In the genomic region with DNA sequence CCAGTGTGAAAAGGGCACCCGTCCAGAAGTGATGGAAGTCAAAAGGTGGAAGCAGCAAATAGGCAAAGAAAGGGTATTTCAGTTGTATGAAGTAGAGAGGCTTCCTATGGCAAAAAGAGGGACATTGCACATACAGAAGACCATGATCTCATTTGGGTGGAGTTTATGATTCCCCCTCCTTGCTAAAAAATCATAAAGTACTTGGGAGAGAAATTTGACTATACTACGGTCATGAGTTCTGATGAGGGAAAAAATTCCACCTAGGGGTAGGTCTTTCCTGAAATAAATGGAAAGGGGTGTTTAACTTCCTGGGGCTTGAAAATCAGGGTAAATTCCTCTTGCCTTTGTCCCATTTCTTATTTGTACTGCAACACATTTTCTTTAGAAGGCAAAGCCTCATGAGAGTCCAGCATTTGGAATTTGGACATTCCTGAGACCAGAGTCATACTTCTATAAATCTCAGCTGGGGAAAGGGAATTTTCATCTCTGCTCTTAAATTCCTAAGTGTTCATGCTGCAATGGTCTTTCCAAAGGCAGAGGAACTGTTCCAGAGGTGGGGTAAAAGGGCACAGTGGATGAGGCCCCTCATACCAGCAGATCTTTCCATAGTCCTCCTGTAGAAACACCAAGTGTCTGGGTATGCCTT, we compare ENCODE assay signal across 9 cellular contexts. TPM values are rescaled to one million over a fixed set of nuclear protein-coding genes. Genes with fewer than 3 reads are reported as not detected.
DNase-seq lines count a peak whose midpoint lies in the region; ATAC-seq and TF ChIP-seq lines count a peak whose summit lies in the region.
"Had no signal": no experiment of that assay in that cellular context is flagged by ENCODE, and none has a peak within 500 bp of the region (broad histone marks: within the 10 kb centered on the region; RNA-seq: fewer than 3 reads in every experiment).

No MANE protein-coding gene starts in this region.

- H3K36me3 ChIP-seq in sigmoid colon = no peaks in the 10 kb centered on the region

- no peak for TF ChIP-seq CTCF in sigmoid colon (IDR thresholded peaks at IDR 0.05)

- no peaks in the 10 kb centered on the region for H3K36me3 Mint-ChIP-seq in T-cell
- H3K36me3 Mint-ChIP-seq in activated CD4-positive, alpha-beta memory T cell treated with anti-CD3 and anti-CD28 coated beads, Interleukin-2, amount 10 ng/mL, durations not matched to agents 7 days and 5 days (ENCODE audit: low read depth) = peaks cover 76% of the 10 kb centered on the region

- 45 to 77% (median 53%) methylated on average over 2 of the region's 2 CpGs for WGBS in adipose tissue, 3 donors
- WGBS in sigmoid colon, 2 donors = 77 to 86% methylated on average over 2 of the region's 2 CpGs

- no peak overlapping the region for H3K4me3 Mint-ChIP-seq in T-cell
- no peak overlapping the region for H3K4me3 Mint-ChIP-seq in activated CD4-positive, alpha-beta memory T cell treated with anti-CD3 and anti-CD28 coated beads, Interleukin-2, amount 10 ng/mL, durations not matched to agents 7 days and 5 days

- H3K27me3 Mint-ChIP-seq in T-cell = no peaks in the 10 kb centered on the region
- H3K27me3 Mint-ChIP-seq in activated CD4-positive, alpha-beta memory T cell treated with anti-CD3 and anti-CD28 coated beads, Interleukin-2, amount 10 ng/mL, durations not matched to agents 7 days and 5 days = no peaks in the 10 kb centered on the region

- no peak for TF ChIP-seq POLR2A in sigmoid colon (IDR thresholded peaks at IDR 0.05)

- no peak overlapping the region for H3K27ac Mint-ChIP-seq in T-cell
- no peak overlapping the region for H3K27ac Mint-ChIP-seq in activated CD4-positive, alpha-beta memory T cell treated with anti-CD3 and anti-CD28 coated beads, Interleukin-2, amount 10 ng/mL, durations not matched to agents 7 days and 5 days

- H3K4me1 Mint-ChIP-seq in T-cell = peaks cover 46 to 55% (median 52%) of the 10 kb centered on the region in 3 donors
- peaks cover 92% of the 10 kb centered on the region for H3K4me1 Mint-ChIP-seq in activated CD4-positive, alpha-beta memory T cell treated with anti-CD3 and anti-CD28 coated beads, Interleukin-2, amount 10 ng/mL, durations not matched to agents 7 days and 5 days

- H3K4me3 ChIP-seq in sigmoid colon = no peak overlapping the region

- intact Hi-C loops in Right ventricle myocardium superior (cut with DNase I) = no loop called here
- intact Hi-C loops in sigmoid colon (cut with DNase I) = loop anchor here (10.0 kb wide), 1 partner anchor 102 kb away; a partner anchor contains a TSS

- H3K27me3 ChIP-seq in sigmoid colon = no peaks in the 10 kb centered on the region

- POLR2A ChIA-PET in T-cell (lab: Charles Lee) = no interaction called here
- POLR2A ChIA-PET in activated CD4-positive, alpha-beta memory T cell treated with anti-CD3 and anti-CD28 coated beads, Interleukin-2, amount 10 ng/mL, durations not matched to agents 7 days and 5 days (lab: Charles Lee) = interaction anchor here (1.4 to 3.7 kb wide), 2 partner anchors 32 to 38 kb away, joined by 3 to 10 read pairs; no protein-coding TSS in a partner anchor

- peak; percentile 78 for DNase-seq in ELR (ENCODE audit: low read depth)
- DNase-seq in Right ventricle myocardium superior = no peak
- DNase-seq in sigmoid colon = no peak
- DNase-seq in NCI-H2029 (lab: John Stamatoyannopoulos, UW) = no peak
- DNase-seq in T-cell = no peak
- DNase-seq in activated CD4-positive, alpha-beta memory T cell treated with anti-CD3 and anti-CD28 coated beads, Interleukin-2, amount 10 ng/mL, durations not matched to agents 7 days and 5 days = no peak
- DNase-seq: activated CD8-positive, alpha-beta memory T cell treated with anti-CD3 and anti-CD28 coated beads, Interleukin-2, amount 50 U/mL, for 48 hours had no signal

- H3K27ac ChIP-seq in adipose tissue (ENCODE audit: low read depth, low read length) (peak overlapping the region; percentile 79), sigmoid colon (peak overlapping the region; percentile 75 to 99 (median 97))

- H3K4me1 ChIP-seq in sigmoid colon = peaks cover 0 to 86% (median 65%) of the 10 kb centered on the region in 4 donors

- TF ChIP-seq EP300 in sigmoid colon (IDR thresholded peaks at IDR 0.05) = peak in 1 of 4 donors; percentile 9

- ATAC-seq in Right ventricle myocardium superior (ENCODE audit: poor library complexity) (peak; percentile 25), GM21723 (IDR thresholded peaks at IDR 0.05; ENCODE audit: unreplicated experiment) (no peak), T-cell (replicated peaks in 1 of 4) (no peak)

- CTCF ChIA-PET in T-cell (lab: Charles Lee) = interaction anchor here in 1 of 2 donors (0.9 kb wide), 1 partner anchor 56 kb away, joined by 3 read pairs; no protein-coding TSS in a partner anchor
- CTCF ChIA-PET in activated CD4-positive, alpha-beta memory T cell treated with anti-CD3 and anti-CD28 coated beads, Interleukin-2, amount 10 ng/mL, durations not matched to agents 7 days and 5 days (lab: Charles Lee) = interaction anchor here (1.3 kb wide), 2 partner anchors 31 to 32 kb away, joined by 3 read pairs; no protein-coding TSS in a partner anchor

- H3K9me3 Mint-ChIP-seq in T-cell = no peaks in the 10 kb centered on the region
- peaks cover 3% of the 10 kb centered on the region for H3K9me3 Mint-ChIP-seq in activated CD4-positive, alpha-beta memory T cell treated with anti-CD3 and anti-CD28 coated beads, Interleukin-2, amount 10 ng/mL, durations not matched to agents 7 days and 5 days

- H3K9me3 ChIP-seq in sigmoid colon = no peaks in the 10 kb centered on the region

RNA-seq across cellular contexts. Expression of a gene that starts 5.8 kb away (rescaled TPM):
- 10 to 100 TPM; 26.9 to 76.0 (median 61.2) TPM for polyA plus RNA-seq in adipose tissue
- 49.8 TPM for total RNA-seq in Right ventricle myocardium superior
- 10 to 100 TPM; 38.5 to 85.6 (median 53.4) TPM for total RNA-seq in sigmoid colon
- 10 to 100 TPM; 31.2 to 43.7 (median 34.8) TPM for polyA plus RNA-seq in sigmoid colon
- total RNA-seq in T-cell = 10 to 100 TPM; 16.2 to 23.6 (median 19.6) TPM
- total RNA-seq in activated CD4-positive, alpha-beta memory T cell treated with anti-CD3 and anti-CD28 coated beads, Interleukin-2, amount 10 ng/mL, durations not matched to agents 7 days and 5 days = 10 to 100 TPM; 45.2 to 47.0 TPM

RNA-seq across cellular contexts. Expression of a gene that starts 6.2 kb away (rescaled TPM):
- polyA plus RNA-seq in adipose tissue (10 to 100 TPM in 2 of 3 donors, 1 to 10 TPM in 1; 2.0 to 18.3 (median 18.3) TPM), sigmoid colon (1 to 10 TPM; 3.0 to 5.0 (median 3.9) TPM)
- total RNA-seq in Right ventricle myocardium superior (14.6 TPM), sigmoid colon (10 to 100 TPM; 10.8 to 21.6 (median 16.2) TPM), T-cell (1 to 10 TPM; 3.3 to 7.5 (median 5.7) TPM)
- 10 to 100 TPM; 20.7 to 21.6 TPM for total RNA-seq in activated CD4-positive, alpha-beta memory T cell treated with anti-CD3 and anti-CD28 coated beads, Interleukin-2, amount 10 ng/mL, durations not matched to agents 7 days and 5 days
